In the genomic region with DNA sequence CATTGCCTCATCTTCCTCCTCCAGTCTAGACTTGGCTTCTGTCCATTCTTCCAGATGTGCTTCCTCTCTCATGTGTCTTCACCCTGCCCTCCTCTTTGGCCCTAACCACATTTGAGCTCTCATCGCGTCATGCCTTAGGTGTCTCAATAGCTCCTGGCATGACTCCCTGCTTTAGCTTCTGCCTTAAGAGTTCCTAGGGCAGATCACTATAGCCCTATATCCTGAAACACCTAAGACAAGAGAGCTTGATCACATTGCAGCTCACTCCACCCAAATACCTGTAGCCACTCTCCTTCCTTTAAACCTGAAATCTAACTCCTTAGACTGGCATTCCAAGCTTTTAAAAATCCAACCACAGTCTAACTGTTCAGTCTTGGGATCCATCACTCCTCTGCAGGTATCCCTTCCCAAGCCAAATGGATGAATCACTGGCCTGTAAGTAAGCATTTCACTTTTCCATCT, we compare ENCODE assay signal across 11 cellular contexts.
A peak's percentile ranks its signal among the peaks of the same experiment; 100 is the strongest.
DNase-seq lines count a peak whose midpoint lies in the region; ATAC-seq, FAIRE-seq and TF ChIP-seq lines count a peak whose summit lies in the region.
"Had no signal": no experiment of that assay in that cellular context is flagged by ENCODE, and none has a peak within 500 bp of the region (broad histone marks: within the 10 kb centered on the region; RNA-seq: fewer than 3 reads in every experiment).

No MANE protein-coding gene starts in this region.

- H3K4me3 Mint-ChIP-seq in immature natural killer cell: no peak overlapping the region

- peaks cover 0 to 3% (median 0%) of the 10 kb centered on the region in 3 donors for H3K36me3 Mint-ChIP-seq in immature natural killer cell

- ATAC-seq in HG02642 (IDR thresholded peaks at IDR 0.05; ENCODE audit: poor library complexity, unreplicated experiment) (no peak), GM19452 (IDR thresholded peaks at IDR 0.05; ENCODE audit: unreplicated experiment) (no peak)
- ATAC-seq: left colon had no signal

- no peak overlapping the region for H2BK12ac ChIP-seq in trophoblast cell (ENCODE audit: low read length)

- H3K79me1 ChIP-seq in trophoblast cell (ENCODE audit: low read length): no peaks in the 10 kb centered on the region

- peak; percentile 36 for FAIRE-seq in bronchial epithelial cell (lab: Jason Lieb, UNC)
- FAIRE-seq: endothelial cell of umbilical vein had no signal

- no peak overlapping the region for H3K27ac ChIP-seq in trophoblast cell (ENCODE audit: low read depth, low read length)

- TF ChIP-seq CTCF in NB4 (IDR thresholded peaks at IDR 0.05; ENCODE audit: low read depth, low read length) (no peak), bronchial epithelial cell (IDR thresholded peaks at IDR 0.05; ENCODE audit: insufficient read depth, low read length, severe bottlenecking) (no peak)

- H4K91ac ChIP-seq in trophoblast cell (ENCODE audit: low read depth, low read length): no peak overlapping the region

- H3K27ac Mint-ChIP-seq in immature natural killer cell: no peak overlapping the region

- no peak overlapping the region for H4K12ac ChIP-seq in trophoblast cell (ENCODE audit: low read depth, low read length)

- H4K8ac ChIP-seq in trophoblast cell (ENCODE audit: low read depth, low read length): no peak overlapping the region

- H3K4me1 Mint-ChIP-seq in immature natural killer cell: no peaks in the 10 kb centered on the region

- no peak overlapping the region for H3K4ac ChIP-seq in trophoblast cell (ENCODE audit: low read depth, low read length)

- H2BK5ac ChIP-seq in trophoblast cell (ENCODE audit: low read depth, low read length, poor library complexity): no peak overlapping the region

- no peaks in the 10 kb centered on the region for H3K36me3 ChIP-seq in bronchial epithelial cell (ENCODE audit: control insufficient read depth, insufficient read depth, low read length)
- no peaks in the 10 kb centered on the region for H3K36me3 ChIP-seq in trophoblast cell (ENCODE audit: control insufficient read depth in 1 of 2, insufficient read depth in 2 of 2, low read length in 2 of 2)

- H3K4me2 ChIP-seq in trophoblast cell (ENCODE audit: low read length): no peak overlapping the region

- no CpG with 5 or more reads among the region's 2 CpGs for WGBS in trophoblast cell (ENCODE audit: extremely low coverage, insufficient coverage, insufficient read length)

- H3K9me3 Mint-ChIP-seq in immature natural killer cell: no peaks in the 10 kb centered on the region

- no peaks in the 10 kb centered on the region for H3K4me1 ChIP-seq in trophoblast cell (ENCODE audit: control insufficient read depth in 1 of 2, insufficient read depth in 2 of 2, low read length in 2 of 2)

- H3K4me3 ChIP-seq in NB4 (ENCODE audit: low read depth, low read length) (no peak overlapping the region), bronchial epithelial cell (ENCODE audit: low read depth, low read length) (no peak overlapping the region), trophoblast cell (ENCODE audit: low read depth, low read length) (no peak overlapping the region)

- no peaks in the 10 kb centered on the region for H3K79me2 ChIP-seq in trophoblast cell (ENCODE audit: control insufficient read depth, insufficient read depth, low read length, poor library complexity)

- no peak overlapping the region for H3K14ac ChIP-seq in trophoblast cell (ENCODE audit: low read length)

- H3K9ac ChIP-seq in trophoblast cell (ENCODE audit: low read length): no peak overlapping the region

- H3K23ac ChIP-seq in trophoblast cell (ENCODE audit: low read length): no peak overlapping the region

- H2AK5ac ChIP-seq in trophoblast cell (ENCODE audit: low read length): no peak overlapping the region

- peaks cover 3 to 9% (median 4%) of the 10 kb centered on the region in 3 donors for H3K27me3 Mint-ChIP-seq in immature natural killer cell (ENCODE audit: low read depth in 3 of 3)

- H2AFZ ChIP-seq in trophoblast cell (ENCODE audit: insufficient read depth, low read length, poor library complexity): no peak overlapping the region

- DNase-seq in NCI-H2196 (lab: John Stamatoyannopoulos, UW; ENCODE audit: unreplicated experiment): peak; percentile 5
- DNase-seq in NCI-H2196 treated with DMSO at 0.1 percent for 48 hours (lab: John Stamatoyannopoulos, UW; ENCODE audit: unreplicated experiment): no peak
- peak; percentile 68 for DNase-seq in NB4 (ENCODE audit: low read depth)
- peak; percentile 92 for DNase-seq in bronchial epithelial cell (ENCODE audit: low read depth)
- DNase-seq in trophoblast cell: peak; percentile 33 to 38
- DNase-seq in immature natural killer cell: no peak
- DNase-seq: left colon, NCI-H187 treated with DMSO at 0.1 percent for 48 hours had no signal

- no peak for TF ChIP-seq POLR2A in NB4 (IDR thresholded peaks at IDR 0.05; ENCODE audit: extremely low read depth, insufficient read length)

- H2BK120ac ChIP-seq in trophoblast cell (ENCODE audit: insufficient read depth, low read length, poor library complexity): no peak overlapping the region

- no peaks in the 10 kb centered on the region for H3K27me3 ChIP-seq in bronchial epithelial cell (ENCODE audit: control insufficient read depth, insufficient read depth, low read length)
- no peaks in the 10 kb centered on the region for H3K27me3 ChIP-seq in trophoblast cell (ENCODE audit: insufficient read depth, low read length)

- no peaks in the 10 kb centered on the region for H3K9me3 ChIP-seq in trophoblast cell (ENCODE audit: insufficient read depth, low read depth, low read length)

- H3K18ac ChIP-seq in trophoblast cell (ENCODE audit: low read length): no peak overlapping the region

Comparison
In these comparisons a context has a peak if more than half of its experiments do, and no peak if none do; other contexts are left out.
1. DNase-seq: peak in NCI-H2196 (single experiment), NB4 (single experiment), bronchial epithelial cell (single experiment) and trophoblast cell (2 of 2); none in NCI-H2196 treated with DMSO at 0.1 percent for 48 hours (single experiment) and immature natural killer cell (0 of 3).